33 cellular contexts compared by ENCODE assay signal in the genomic region with DNA sequence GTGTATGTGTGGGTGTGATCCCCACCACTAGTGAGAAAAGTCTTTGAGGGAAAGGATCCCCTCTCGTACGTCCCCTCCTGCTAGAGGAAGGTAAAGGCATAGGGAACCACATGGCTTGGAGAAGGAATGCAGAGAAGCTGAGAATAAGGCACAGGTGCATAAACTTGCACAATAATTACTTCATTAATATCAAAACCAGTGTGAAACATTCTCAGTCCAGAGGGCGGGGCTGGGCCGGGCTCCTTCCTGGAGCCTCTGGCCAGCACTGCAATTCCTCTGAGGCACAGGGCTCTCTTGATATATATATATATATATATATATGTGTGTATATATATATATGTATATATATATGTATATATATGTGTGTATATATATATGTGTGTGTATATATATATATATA.
"Had no signal": no experiment of that assay in that cellular context is flagged by ENCODE, and none has a peak within 500 bp of the region (broad histone marks: within the 10 kb centered on the region; RNA-seq: fewer than 3 reads in every experiment).

No MANE protein-coding gene starts in this region.

- DNase-seq: activated CD4-positive, alpha-beta T cell treated with anti-CD3 and anti-CD28 coated beads for 4 hours; activated CD4-positive, alpha-beta T cell treated with anti-CD3 and anti-CD28 coated beads, Interleukin-2, amount 50 U/mL, for 4 hours; activated effector memory CD4-positive, alpha-beta T cell treated with Interleukin-2 at 50 U/mL for 16 hours; activated naive CD4-positive, alpha-beta T cell treated with Interleukin-2 at 50 U/mL for 16 hours; activated naive CD8-positive, alpha-beta T cell treated with anti-CD3 and anti-CD28 coated beads for 36 hours; activated T-cell treated with anti-CD3 and anti-CD28 coated beads for 4 hours; adrenal gland; aorta; cerebellar nuclear complex; dorsolateral prefrontal cortex; effector memory CD4-positive, alpha-beta T cell; heart left ventricle; hypothalamus; naive B cell; nucleus accumbens; pancreas; sigmoid colon; stimulated activated CD4-positive, alpha-beta T cell treated with anti-CD3 and anti-CD28 coated beads, Interleukin-1b, Interleukin-23, amount 100 ng/mL, for 48 hours; stimulated activated CD4-positive, alpha-beta T cell treated with anti-CD3 and anti-CD28 coated beads, Interleukin-4, amount 100 ng/mL, for 4 hours; stimulated activated CD8-positive, alpha-beta memory T cell treated with anti-CD3 and anti-CD28 coated beads, Interleukin-4, amount 100 ng/mL, for 48 hours; stimulated activated naive CD8-positive, alpha-beta T cell treated with anti-CD3 and anti-CD28 coated beads, Interleukin-15, amount 100 ng/mL, for 72 hours; substantia nigra; T-helper 1 cell had no signal

- H3K27ac ChIP-seq: adrenal gland, cardiac muscle cell, coronary artery, dorsolateral prefrontal cortex, heart left ventricle, pancreas, prostate gland, sigmoid colon, VCaP had no signal

- ATAC-seq: heart left ventricle; left lobe of liver; stimulated activated memory B cell treated with anti-CD40 and anti-IgM and Interleukin-4, amounts not matched to agents 10 μg/mL and 1 μg/mL and 100 μg/mL, for 72 hours; stimulated activated naive CD8-positive, alpha-beta T cell treated with anti-CD3 and anti-CD28 coated beads, Interleukin-15, amount 100 ng/mL, for 72 hours had no signal

- H3K4me2 ChIP-seq: smooth muscle cell had no signal

- H3K27ac Mint-ChIP-seq: activated naive CD8-positive, alpha-beta T cell treated with anti-CD3 and anti-CD28 coated beads for 36 hours; immature natural killer cell; stimulated activated memory B cell treated with anti-CD40 and anti-IgM and Interleukin-4, amounts not matched to agents 10 μg/mL and 1 μg/mL and 100 μg/mL, for 72 hours; stimulated activated naive CD8-positive, alpha-beta T cell treated with anti-CD3 and anti-CD28 coated beads, Interleukin-15, amount 100 ng/mL, for 72 hours had no signal

- H3K4me3 ChIP-seq: adrenal gland, cardiac muscle cell, coronary artery, dorsolateral prefrontal cortex, heart left ventricle, pancreas, prostate gland, sigmoid colon, smooth muscle cell had no signal

- H3K4me1 Mint-ChIP-seq: activated naive CD8-positive, alpha-beta T cell treated with anti-CD3 and anti-CD28 coated beads for 36 hours; naive B cell; stimulated activated naive CD8-positive, alpha-beta T cell treated with anti-CD3 and anti-CD28 coated beads, Interleukin-15, amount 100 ng/mL, for 72 hours had no signal

- H3K27me3 ChIP-seq: adrenal gland, cardiac muscle cell, dorsolateral prefrontal cortex, heart left ventricle, pancreas, sigmoid colon had no signal

- H3K4me3 Mint-ChIP-seq: activated naive CD8-positive, alpha-beta T cell treated with anti-CD3 and anti-CD28 coated beads for 36 hours; brain; naive B cell; stimulated activated memory B cell treated with anti-CD40 and anti-IgM and Interleukin-4, amounts not matched to agents 10 μg/mL and 1 μg/mL and 100 μg/mL, for 72 hours; stimulated activated naive CD8-positive, alpha-beta T cell treated with anti-CD3 and anti-CD28 coated beads, Interleukin-15, amount 100 ng/mL, for 72 hours had no signal

- FAIRE-seq: pancreas, TTC549 had no signal

- H3K27me3 Mint-ChIP-seq: brain had no signal

- H3K9me3 Mint-ChIP-seq: activated naive CD8-positive, alpha-beta T cell treated with anti-CD3 and anti-CD28 coated beads for 36 hours; immature natural killer cell; naive B cell; stimulated activated memory B cell treated with anti-CD40 and anti-IgM and Interleukin-4, amounts not matched to agents 10 μg/mL and 1 μg/mL and 100 μg/mL, for 72 hours; stimulated activated naive CD8-positive, alpha-beta T cell treated with anti-CD3 and anti-CD28 coated beads, Interleukin-15, amount 100 ng/mL, for 72 hours had no signal

- H3K9me3 ChIP-seq: adrenal gland, heart left ventricle, pancreas, prostate gland, sigmoid colon had no signal

- H3K36me3 ChIP-seq: adrenal gland, cardiac muscle cell, heart left ventricle, pancreas, prostate gland, sigmoid colon had no signal

- H3K4me1 ChIP-seq: pancreas, prostate gland had no signal

- H3K36me3 Mint-ChIP-seq: activated naive CD8-positive, alpha-beta T cell treated with anti-CD3 and anti-CD28 coated beads for 36 hours; brain; naive B cell; stimulated activated memory B cell treated with anti-CD40 and anti-IgM and Interleukin-4, amounts not matched to agents 10 μg/mL and 1 μg/mL and 100 μg/mL, for 72 hours had no signal
